ENCODE assay signal across 19 cellular contexts in genomic region chr5:4857761-4858160, GRCh38.
DNase-seq lines count a peak whose midpoint lies in the region; TF ChIP-seq lines count a peak whose summit lies in the region.
"Had no signal": no experiment of that assay in that cellular context is flagged by ENCODE, and none has a peak within 500 bp of the region (broad histone marks: within the 10 kb centered on the region; RNA-seq: fewer than 3 reads in every experiment).

No MANE protein-coding gene starts in this region.

- no peak for TF ChIP-seq POLR2A in breast epithelium (IDR thresholded peaks at IDR 0.05)

- POLR2A ChIA-PET in MCF 10A (lab: Yijun Ruan, JAX): interaction anchor here (0.7 kb wide), 1 partner anchor 1440 kb away, joined by 3 read pairs; no protein-coding TSS in a partner anchor

- CTCF ChIA-PET in MCF 10A (lab: Yijun Ruan, JAX): no interaction called here

- no TSS peak for BruUV-seq in MCF 10A (replicated peaks; lab: Mats Ljungman, UMichigan)

- no peaks in the 10 kb centered on the region for H3K36me3 Mint-ChIP-seq in MCF 10A (ENCODE audit: insufficient read depth, unreplicated experiment)
- H3K36me3 Mint-ChIP-seq: CD4-positive, CD25-positive, alpha-beta regulatory T cell had no signal

- H3K27ac Mint-ChIP-seq in MCF 10A (ENCODE audit: low read depth, unreplicated experiment): no peak overlapping the region
- H3K27ac Mint-ChIP-seq: GM23338, H9 had no signal

- no peaks in the 10 kb centered on the region for H3K9me3 Mint-ChIP-seq in MCF 10A (ENCODE audit: unreplicated experiment)
- H3K9me3 Mint-ChIP-seq: GM23338, H9 had no signal

- no peaks in the 10 kb centered on the region for H3K27me3 Mint-ChIP-seq in MCF 10A (ENCODE audit: insufficient read depth, unreplicated experiment)

- H3K4me3 ChIP-seq in breast epithelium: no peak overlapping the region
- H3K4me3 ChIP-seq: BLaER1 treated with 17β-estradiol and CSF1 and Interleukin-3, amounts not matched to agents 10 nM and 100 nM; GM23338 had no signal

- H3K27me3 ChIP-seq in breast epithelium: no peaks in the 10 kb centered on the region
- H3K27me3 ChIP-seq: BLaER1 treated with 17β-estradiol and CSF1 and Interleukin-3, amounts not matched to agents 10 nM and 100 nM had no signal

- H3K9me3 ChIP-seq in breast epithelium: no peaks in the 10 kb centered on the region

- intact Hi-C loops in MCF 10A (cut with micrococcal nuclease) (no loop called here), breast epithelium (cut with DNase I; ENCODE audit: low total_unique reads) (loop anchor here (10.0 kb wide), 1 partner anchor 1443 kb away; no protein-coding TSS in a partner anchor)

- H3K36me3 ChIP-seq in breast epithelium: no peaks in the 10 kb centered on the region
- H3K36me3 ChIP-seq: BLaER1 treated with 17β-estradiol and CSF1 and Interleukin-3, amounts not matched to agents 10 nM and 100 nM had no signal

- no peak overlapping the region for H3K27ac ChIP-seq in breast epithelium
- H3K27ac ChIP-seq: 22Rv1; BLaER1 treated with 17β-estradiol and CSF1 and Interleukin-3, amounts not matched to agents 10 nM and 100 nM; KMS-11 had no signal

- H3K4me1 Mint-ChIP-seq in MCF 10A (ENCODE audit: insufficient read depth, unreplicated experiment): no peaks in the 10 kb centered on the region
- H3K4me1 Mint-ChIP-seq: CD4-positive, CD25-positive, alpha-beta regulatory T cell had no signal

- TF ChIP-seq CTCF in MCF 10A (IDR thresholded peaks at IDR 0.05; ENCODE audit: unreplicated experiment) (no peak), breast epithelium (IDR thresholded peaks at IDR 0.05) (no peak)

- no peaks in the 10 kb centered on the region for H3K4me1 ChIP-seq in breast epithelium
- H3K4me1 ChIP-seq: BLaER1 treated with 17β-estradiol and CSF1 and Interleukin-3, amounts not matched to agents 10 nM and 100 nM had no signal

- H3K4me3 Mint-ChIP-seq in MCF 10A (ENCODE audit: unreplicated experiment): no peak overlapping the region
- H3K4me3 Mint-ChIP-seq: CD4-positive, CD25-positive, alpha-beta regulatory T cell; GM23338; H9 had no signal

- peak; percentile 2 for DNase-seq in MCF 10A (ENCODE audit: unreplicated experiment)
- DNase-seq in breast epithelium (ENCODE audit: low spot score in 2 of 2): no peak
- DNase-seq in astrocyte of the hippocampus (ENCODE audit: low read depth, low spot score): peak; percentile 20
- DNase-seq in renal cortical epithelial cell (ENCODE audit: low read depth): peak; percentile 18
- DNase-seq in GM19238 (ENCODE audit: insufficient read length, low spot score): no peak
- DNase-seq in NCI-H526 (lab: John Stamatoyannopoulos, UW): no peak
- no peak for DNase-seq in anterior cingulate cortex (lab: John Stamatoyannopoulos, UW)
- DNase-seq in GDM1 (lab: John Stamatoyannopoulos, UW): no peak
- DNase-seq: AML-193; Calu3; CD4-positive, CD25-positive, alpha-beta regulatory T cell; DMS 273 treated with DMSO at 0.1 percent for 48 hours; DMS79; EL; H9 had no signal

Comparison
In these comparisons a context has a peak if more than half of its experiments do, and no peak if none do; other contexts are left out.
1. DNase-seq: peak in MCF 10A (single experiment), astrocyte of the hippocampus (single experiment) and renal cortical epithelial cell (single experiment); none in breast epithelium (0 of 2), GM19238 (single experiment), NCI-H526 (0 of 2), anterior cingulate cortex (0 of 58) and GDM1 (single experiment).